In genomic region chr6:90295854-90296345, GRCh38 we compare ENCODE assay signal across 8 cellular contexts. TPM values are rescaled to one million over a fixed set of nuclear protein-coding genes. Genes with fewer than 3 reads are reported as not detected.
DNase-seq lines count a peak whose midpoint lies in the region; ATAC-seq and TF ChIP-seq lines count a peak whose summit lies in the region.

No MANE protein-coding gene starts in this region.

- H3K36me3 ChIP-seq in lung (ENCODE audit: control insufficient read depth in 2 of 2, insufficient read depth in 2 of 2, low read length in 2 of 2): no peaks in the 10 kb centered on the region

- peaks cover 18 to 19% of the 10 kb centered on the region in 2 donors for H3K27me3 Mint-ChIP-seq in effector memory CD8-positive, alpha-beta T cell

- DNase-seq in ELF-1 (ENCODE audit: low read depth, low spot score) (peak; percentile 82), NCI-H510A (lab: John Stamatoyannopoulos, UW) (peak; percentile 13), lung (ENCODE audit: low spot score) (peak; percentile 47), NCI-H128 (lab: John Stamatoyannopoulos, UW; ENCODE audit: unreplicated experiment) (no peak)
- peak; percentile 30 to 56 for DNase-seq in activated CD8-positive, alpha-beta memory T cell treated with anti-CD3 and anti-CD28 coated beads for 1 hour (ENCODE audit: extremely low read depth in 1 of 2, low read depth in 1 of 2)
- peak; percentile 53 to 58 (median 53) for DNase-seq in effector memory CD8-positive, alpha-beta T cell
- DNase-seq in stimulated activated CD4-positive, alpha-beta T cell treated with anti-CD3 and anti-CD28 coated beads, TNF-alpha, amount 100 ng/mL, for 4 hours (ENCODE audit: low read depth in 3 of 3): peak; percentile 50 to 54 (median 53)

- peak overlapping the region; percentile 88 to 89 for H3K27ac Mint-ChIP-seq in effector memory CD8-positive, alpha-beta T cell

- H3K4me3 Mint-ChIP-seq in effector memory CD8-positive, alpha-beta T cell: peak overlapping the region; percentile 81

- H3K4me3 ChIP-seq in lung: peak overlapping the region; percentile 56

- no peaks in the 10 kb centered on the region for H3K9me3 ChIP-seq in lung (ENCODE audit: control insufficient read depth in 2 of 2, insufficient read depth in 1 of 2, low read length in 1 of 2)

- 0 to 1% methylated on average over 40 to 59 of the region's 59 CpGs for WGBS in lung, 2 donors

- H3K4me1 Mint-ChIP-seq in effector memory CD8-positive, alpha-beta T cell (ENCODE audit: low read depth in 2 of 2): peaks cover 0 to 8% of the 10 kb centered on the region in 2 donors

- peak overlapping the region; percentile 34 to 88 for H3K27ac ChIP-seq in lung (ENCODE audit: low read depth in 1 of 2, low read length in 1 of 2)

- TF ChIP-seq CTCF in lung (IDR thresholded peaks at IDR 0.05; ENCODE audit: control extremely low read depth, extremely low read depth): no peak

- H3K4me1 ChIP-seq in lung (ENCODE audit: control insufficient read depth in 2 of 2, insufficient read depth in 2 of 2, low read length in 2 of 2): peaks cover 0 to 4% of the 10 kb centered on the region in 2 donors

- H3K27me3 ChIP-seq in lung (ENCODE audit: control insufficient read depth, insufficient read depth): no peaks in the 10 kb centered on the region

- ATAC-seq in HG02852 (IDR thresholded peaks at IDR 0.05; ENCODE audit: unreplicated experiment) (peak; percentile 43), lung (ENCODE audit: insufficient read depth, low FRiP score) (peak; percentile 51)
- ATAC-seq in effector memory CD8-positive, alpha-beta T cell (replicated peaks): peak; percentile 48

- no peaks in the 10 kb centered on the region for H3K9me3 Mint-ChIP-seq in effector memory CD8-positive, alpha-beta T cell

- H3K36me3 Mint-ChIP-seq in effector memory CD8-positive, alpha-beta T cell (ENCODE audit: insufficient read depth): peaks cover 40% of the 10 kb centered on the region

RNA-seq across cellular contexts. Expression of gene BACH2, which starts 0.7 kb away (rescaled TPM):
- 10 to 100 TPM in 1 of 2 donors, 1 to 10 TPM in 1; 5.7 to 17.4 TPM for total RNA-seq in lung
- under 1 TPM; 0.78 to 0.79 TPM for polyA plus RNA-seq in lung
